Comparison of ENCODE assay signal across 8 cellular contexts in genomic region chr10:62054825-62055224, GRCh38.
DNase-seq lines count a peak whose midpoint lies in the region; ATAC-seq and TF ChIP-seq lines count a peak whose summit lies in the region.

No MANE protein-coding gene starts in this region.

- no peak for TF ChIP-seq CTCF in breast epithelium (IDR thresholded peaks at IDR 0.05)
- TF ChIP-seq CTCF in mammary epithelial cell (conservative IDR thresholded peaks at IDR 0.05 in 1 of 2, IDR thresholded peaks at IDR 0.05 in 1 of 2; ENCODE audit: extremely low read depth in 1 of 2, insufficient read depth in 1 of 2, low read depth in 1 of 2, low read length in 2 of 2), result no peak
- no peak for TF ChIP-seq CTCF in gastroesophageal sphincter (IDR thresholded peaks at IDR 0.05)
- TF ChIP-seq CTCF in upper lobe of right lung (IDR thresholded peaks at IDR 0.05), result no peak

- H3K27ac ChIP-seq in breast epithelium (peak overlapping the region; percentile 92 to 95), mammary epithelial cell (ENCODE audit: insufficient read depth, low read depth, low read length) (no peak overlapping the region), gastroesophageal sphincter (peak overlapping the region; percentile 76 to 92 (median 82)), upper lobe of right lung (peak overlapping the region; percentile 49)

- peaks cover 3% of the 10 kb centered on the region for H3K36me3 ChIP-seq in breast epithelium
- peaks cover 5% of the 10 kb centered on the region for H3K36me3 ChIP-seq in mammary epithelial cell (ENCODE audit: insufficient read depth, low read length)
- H3K36me3 ChIP-seq in gastroesophageal sphincter, result peaks cover 0 to 23% of the 10 kb centered on the region in 2 donors
- H3K36me3 ChIP-seq in upper lobe of right lung, result peaks cover 37% of the 10 kb centered on the region

- H3K4me2 ChIP-seq in mammary epithelial cell (ENCODE audit: insufficient read depth, low read depth, low read length), result no peak overlapping the region

- H3K4me1 ChIP-seq in breast epithelium (peaks cover 0 to 17% of the 10 kb centered on the region in 2 donors), mammary epithelial cell (ENCODE audit: insufficient read depth, low read length) (peaks cover 4% of the 10 kb centered on the region), gastroesophageal sphincter (peaks cover 28 to 89% (median 36%) of the 10 kb centered on the region in 3 donors), upper lobe of right lung (peaks cover 55% of the 10 kb centered on the region)

- peaks cover 35% of the 10 kb centered on the region for H3K36me3 Mint-ChIP-seq in IgD-negative memory B cell

- H3K4me3 ChIP-seq in breast epithelium (peak overlapping the region; percentile 10 to 66 (median 66)), mammary epithelial cell (replicated peaks in 1 of 3; ENCODE audit: insufficient read depth in 1 of 3, low read depth in 2 of 3, low read length in 3 of 3) (no peak overlapping the region), gastroesophageal sphincter (peak overlapping the region in 1 of 2 donors; percentile 1), upper lobe of right lung (no peak overlapping the region)

- peaks cover 74 to 88% (median 81%) of the 10 kb centered on the region in 3 donors for H3K4me1 Mint-ChIP-seq in IgD-negative memory B cell

- H2AFZ ChIP-seq in mammary epithelial cell (ENCODE audit: low read depth, low read length), result no peak overlapping the region

- no peaks in the 10 kb centered on the region for H3K9me3 ChIP-seq in breast epithelium
- H3K9me3 ChIP-seq in mammary epithelial cell (replicated peaks; ENCODE audit: insufficient read depth, low read length), result no peaks in the 10 kb centered on the region
- no peaks in the 10 kb centered on the region for H3K9me3 ChIP-seq in gastroesophageal sphincter
- no peaks in the 10 kb centered on the region for H3K9me3 ChIP-seq in upper lobe of right lung

- in situ Hi-C loops in mammary epithelial cell (cut with MboI; ENCODE audit: low sequenced_read_pairs in 2 of 2), result loop anchor here in 1 of 2 donors (5.0 kb wide), 1 partner anchor 187 kb away; no protein-coding TSS in a partner anchor

- H3K27me3 ChIP-seq in breast epithelium (no peaks in the 10 kb centered on the region), mammary epithelial cell (ENCODE audit: insufficient read depth, low read length) (no peaks in the 10 kb centered on the region), gastroesophageal sphincter (no peaks in the 10 kb centered on the region), upper lobe of right lung (no peaks in the 10 kb centered on the region)

- ATAC-seq in gastroesophageal sphincter (no peak), upper lobe of right lung (no peak)

- H3K27me3 Mint-ChIP-seq in IgD-negative memory B cell, result no peaks in the 10 kb centered on the region

- H3K9ac ChIP-seq in mammary epithelial cell (ENCODE audit: insufficient read depth, low read length), result no peak overlapping the region

- TF ChIP-seq EP300 in gastroesophageal sphincter (IDR thresholded peaks at IDR 0.05), result no peak

- intact Hi-C loops in breast epithelium (cut with DNase I; ENCODE audit: low total_unique reads) (no loop called here), mammary epithelial cell (cut with micrococcal nuclease) (no loop called here), upper lobe of right lung (cut with DNase I) (no loop called here)

- CTCF ChIA-PET in mammary epithelial cell (lab: Charles Lee; ENCODE audit: low non-redundant PET), result no interaction called here

- no peak for DNase-seq in breast epithelium (ENCODE audit: low spot score in 2 of 2)
- no peak for DNase-seq in mammary epithelial cell
- no peak for DNase-seq in upper lobe of right lung
- DNase-seq in MV-4-11 (lab: John Stamatoyannopoulos, UW), result no peak
- no peak for DNase-seq in AG08395 (ENCODE audit: low spot score)
- DNase-seq in Kasumi-1 (lab: John Stamatoyannopoulos, UW), result no peak

- peaks cover 0 to 3% (median 1%) of the 10 kb centered on the region in 3 donors for H3K9me3 Mint-ChIP-seq in IgD-negative memory B cell

- peaks cover 5% of the 10 kb centered on the region for H3K79me2 ChIP-seq in mammary epithelial cell (ENCODE audit: insufficient read depth, low read length)

- no peaks in the 10 kb centered on the region for H4K20me1 ChIP-seq in mammary epithelial cell (ENCODE audit: insufficient read depth, low read length)

- no TSS peak for BruUV-seq in mammary epithelial cell (replicated peaks; lab: Mats Ljungman, UMichigan)

- TF ChIP-seq POLR2A in breast epithelium (IDR thresholded peaks at IDR 0.05) (no peak), gastroesophageal sphincter (IDR thresholded peaks at IDR 0.05) (no peak)

- dilution Hi-C loops in mammary epithelial cell (cut with HindIII; ENCODE audit: low sequenced_read_pairs), result no loop called here

- 100% methylated on average over 1 of the region's 1 CpG for WGBS in mammary epithelial cell (ENCODE audit: low coverage, missing lambda C conversion rate)
- WGBS in gastroesophageal sphincter (ENCODE audit: low coverage in 1 of 2), 2 donors, result 56 to 67% methylated on average over 1 of the region's 1 CpG

- peak overlapping the region; percentile 85 to 96 (median 95) for H3K27ac Mint-ChIP-seq in IgD-negative memory B cell

- peak overlapping the region; percentile 60 to 94 (median 87) for H3K4me3 Mint-ChIP-seq in IgD-negative memory B cell

Comparison
In these comparisons a context has a peak if more than half of its experiments do, and no peak if none do; other contexts are left out.
1. H3K4me3 ChIP-seq: peak in breast epithelium (3 of 3); none in mammary epithelial cell (0 of 3) and upper lobe of right lung (single experiment).